ENCODE assay signal across 29 cellular contexts in genomic region chr12:9122166-9122609, GRCh38. TPM values are rescaled to one million over a fixed set of nuclear protein-coding genes. Genes with fewer than 3 reads are reported as not detected.
DNase-seq lines count a peak whose midpoint lies in the region; ATAC-seq, FAIRE-seq and TF ChIP-seq lines count a peak whose summit lies in the region.
"Had no signal": no experiment of that assay in that cellular context is flagged by ENCODE, and none has a peak within 500 bp of the region (broad histone marks: within the 10 kb centered on the region; RNA-seq: fewer than 3 reads in every experiment).

No MANE protein-coding gene starts in this region.

- H3K4me3 ChIP-seq in HepG2 (replicated peaks in 1 of 3; ENCODE audit: insufficient read depth in 1 of 3, low read depth in 2 of 3, low read length in 3 of 3) (peak overlapping the region in 1 of 3 experiments; percentile 14; a peak in 1 of 6 replicates), thoracic aorta (peak overlapping the region; percentile 54)
- H3K4me3 ChIP-seq: BLaER1, PC-9 had no signal

- TF ChIP-seq CTCF in VCaP (conservative IDR thresholded peaks at IDR 0.05) (no peak), HepG2 (CRISPR knock-in tag; IDR thresholded peaks at IDR 0.05) (no peak), thoracic aorta (IDR thresholded peaks at IDR 0.05) (no peak)

- peak; percentile 17 for DNase-seq in COLO829 (ENCODE audit: low spot score)
- DNase-seq in HepG2 (ENCODE audit: low spot score) = peak; percentile 99
- no peak for DNase-seq in thoracic aorta (ENCODE audit: low spot score)
- no peak for DNase-seq in UCSD-AML1 (lab: John Stamatoyannopoulos, UW; ENCODE audit: unreplicated experiment)
- DNase-seq: activated CD4-positive, alpha-beta T cell treated with anti-CD3 and anti-CD28 coated beads for 48 hours; activated gamma-delta T cell treated with Interleukin-2 at 50 U/mL for 16 hours; activated naive CD8-positive, alpha-beta T cell treated with anti-CD3 and anti-CD28 coated beads, Interleukin-2, amount 50 U/mL, for 24 hours; activated T-cell treated with anti-CD3 and anti-CD28 coated beads, Interleukin-2, amount 50 U/mL, for 4 hours; cerebellar nuclear complex; dorsolateral prefrontal cortex; GF-D8; GOT3; HFFc6; Kasumi-1; kidney; MV-4-11; NCI-H2029; NCI-H526; NK-92 treated with Interleukin-12 subunit alpha and Interleukin-12 subunit beta, amount 100 ng/mL, for 24 hours; PC-9; Right ventricle myocardium superior; stimulated activated naive B cell treated with anti-CD40 and anti-IgM and Interleukin-4, amounts not matched to agents 10 μg/mL and 1 μg/mL and 100 μg/mL, for 72 hours had no signal

- CTCF ChIA-PET in HepG2 (lab: Yijun Ruan, JAX; ENCODE audit: low intra/inter-chr PET ratio, low total read pairs) = no interaction called here

- in situ Hi-C loops in HepG2 (cut with HindIII; ENCODE audit: extremely low pct_ligation_motif_present, low pct_unique_long_range_greater_than_20kb) = no loop called here

- peak; percentile 82 to 99; a peak in 3 of 4 replicates for TF ChIP-seq EP300 in HepG2 (IDR thresholded peaks at IDR 0.05; ENCODE audit: low read depth in 2 of 2, low read length in 2 of 2)
- peak; percentile 98 for TF ChIP-seq EP300 in HepG2 (CRISPR knock-in tag; IDR thresholded peaks at IDR 0.05; ENCODE audit: borderline replicate concordance)

- peak overlapping the region; percentile 59 for H3K4me2 ChIP-seq in HepG2 (ENCODE audit: low read depth, low read length)
- H3K4me2 ChIP-seq: BLaER1, PC-9 had no signal

- H3K4me1 ChIP-seq in HepG2 (ENCODE audit: insufficient read depth, low read length) = peaks cover 87% of the 10 kb centered on the region
- H3K4me1 ChIP-seq in thoracic aorta (ENCODE audit: control insufficient read depth in 1 of 2, low read depth in 2 of 2) = peaks cover 30 to 51% of the 10 kb centered on the region in 2 donors

- H3K36me3 ChIP-seq in HepG2 (replicated peaks in 1 of 2; ENCODE audit: control insufficient read depth in 1 of 2, insufficient read depth in 2 of 2, low read length in 2 of 2) = no peaks in the 10 kb centered on the region
- H3K36me3 ChIP-seq in thoracic aorta = no peaks in the 10 kb centered on the region
- H3K36me3 ChIP-seq: BLaER1 had no signal

- BruUV-seq in HepG2 (replicated peaks; lab: Mats Ljungman, UMichigan) = no TSS peak

- H2AFZ ChIP-seq in HepG2 (ENCODE audit: low read length) = no peak overlapping the region
- H2AFZ ChIP-seq: PC-9 had no signal

- ATAC-seq in HepG2 (peak; percentile 93), thoracic aorta (ENCODE audit: insufficient number of reproducible peaks, low FRiP score, low read depth) (no peak), GM18867 (IDR thresholded peaks at IDR 0.05; ENCODE audit: unreplicated experiment) (no peak), HG03196 (IDR thresholded peaks at IDR 0.05; ENCODE audit: unreplicated experiment) (no peak), GM21423 (IDR thresholded peaks at IDR 0.05; ENCODE audit: unreplicated experiment) (no peak)
- ATAC-seq: activated naive CD8-positive, alpha-beta T cell treated with anti-CD3 and anti-CD28 coated beads, Interleukin-2, amount 50 U/mL, for 24 hours; activated T-cell treated with anti-CD3 and anti-CD28 coated beads, Interleukin-2, amount 50 U/mL, for 4 hours; stimulated activated naive B cell treated with anti-CD40 and anti-IgM and Interleukin-4, amounts not matched to agents 10 μg/mL and 1 μg/mL and 100 μg/mL, for 72 hours had no signal

- FAIRE-seq in HepG2 (lab: Jason Lieb, UNC) = peak; percentile 99
- FAIRE-seq: GM18507 had no signal

- 1% methylated on average over 3 of the region's 3 CpGs for WGBS in HepG2 (ENCODE audit: low lambda C conversion rate)

- intact Hi-C loops in HepG2 (cut with micrococcal nuclease; ENCODE audit: unreplicated experiment) = loop anchor here (1.0 kb wide), 1 partner anchor 10 kb away; no protein-coding TSS in a partner anchor

- H3K27ac ChIP-seq in VCaP (peak overlapping the region; percentile 20; the same call in 1 of the 2 replicates), HepG2 (ENCODE audit: extremely low read length, insufficient read depth, low read length) (peak overlapping the region; percentile 85), thoracic aorta (peak overlapping the region in 1 of 2 donors; percentile 20)
- H3K27ac ChIP-seq: BLaER1, HL-60, PC-9 had no signal

- no peaks in the 10 kb centered on the region for H3K79me2 ChIP-seq in HepG2 (ENCODE audit: insufficient read depth, low read length)

- no peaks in the 10 kb centered on the region for H4K20me1 ChIP-seq in HepG2 (ENCODE audit: insufficient read depth, low read length)
- H4K20me1 ChIP-seq: BLaER1 had no signal

- H3K9me3 ChIP-seq in HepG2 (ENCODE audit: low read length) (no peaks in the 10 kb centered on the region), thoracic aorta (no peaks in the 10 kb centered on the region)
- H3K9me3 ChIP-seq: BLaER1 had no signal

- peak overlapping the region; percentile 42 for H3K9ac ChIP-seq in HepG2 (ENCODE audit: insufficient read depth, low read depth, low read length)
- H3K9ac ChIP-seq: BLaER1 had no signal

- POLR2A ChIA-PET in HepG2 (lab: Yijun Ruan, JAX) = interaction anchor here (0.6 to 1.0 kb wide), 4 partner anchors 9 to 26 kb away, joined by 3 to 14 read pairs (median 12); no protein-coding TSS in a partner anchor

- no peak for TF ChIP-seq RAD21 in HepG2 (CRISPR knock-in tag; IDR thresholded peaks at IDR 0.05)

- H3K27me3 ChIP-seq in HepG2 (ENCODE audit: control insufficient read depth in 1 of 2, insufficient read depth in 2 of 2, low read length in 2 of 2) (no peaks in the 10 kb centered on the region; a peak in 1 of 5 replicates), thoracic aorta (replicated peaks; ENCODE audit: insufficient read depth) (no peaks in the 10 kb centered on the region)
- H3K27me3 ChIP-seq: BLaER1, dorsolateral prefrontal cortex had no signal

- no peak for TF ChIP-seq POLR2A in HepG2 (IDR thresholded peaks at IDR 0.05; ENCODE audit: insufficient read depth in 1 of 2, low read depth in 2 of 2, low read length in 2 of 2)

TF ChIP-seq in HepG2, 621 proteins besides CTCF, POLR2A, EP300 and RAD21 (continues in another document):
- TF ChIP-seq ZNF672 (CRISPR knock-in tag; IDR thresholded peaks at IDR 0.05) = no peak
- peak; percentile 46; the same call in 1 of the 2 replicates for TF ChIP-seq HOXA3 (CRISPR knock-in tag; IDR thresholded peaks at IDR 0.05)
- no peak for TF ChIP-seq GABPA (IDR thresholded peaks at IDR 0.05; ENCODE audit: low read depth, low read length)
- TF ChIP-seq GABPA (CRISPR knock-in tag; IDR thresholded peaks at IDR 0.05; ENCODE audit: low read depth) = peak; percentile 59
- TF ChIP-seq PRDM4 (CRISPR knock-in tag; IDR thresholded peaks at IDR 0.05; ENCODE audit: borderline replicate concordance) = no peak
- TF ChIP-seq ZNF510 (CRISPR knock-in tag; IDR thresholded peaks at IDR 0.05; ENCODE audit: low read depth) = no peak
- TF ChIP-seq GFI1 (CRISPR knock-in tag; IDR thresholded peaks at IDR 0.05; ENCODE audit: borderline replicate concordance) = peak; percentile 54; the same call in 1 of the 2 replicates
- TF ChIP-seq TEAD3 (CRISPR knock-in tag; optimal IDR thresholded peaks at IDR 0.05; ENCODE audit: borderline replicate concordance) = peak; percentile 90
- no peak for TF ChIP-seq HDAC6 (IDR thresholded peaks at IDR 0.05; ENCODE audit: low read depth, low read length)
- peak; percentile 99 for TF ChIP-seq NR2F6 (IDR thresholded peaks at IDR 0.05)
- peak; percentile 93 for TF ChIP-seq NR2F6 (CRISPR knock-in tag; IDR thresholded peaks at IDR 0.05)
- TF ChIP-seq FLYWCH1 (CRISPR knock-in tag; IDR thresholded peaks at IDR 0.05) = no peak
- TF ChIP-seq GATAD2A (CRISPR knock-in tag; IDR thresholded peaks at IDR 0.05) = peak; percentile 86

RNA-seq across cellular contexts. Expression of gene A2M, which starts 6.5 kb away (rescaled TPM):
- 1,675 and 2,807 TPM in 2 replicates for total RNA-seq in HepG2 (2016; rRNA removed; fragmentation: Illumina TruSeq; extraction: Trizol)
- total RNA-seq in HepG2 (2016; cell fraction: cytosol; rRNA removed; fragmentation: Illumina TruSeq; extraction: Trizol; ENCODE audit: low read depth) = 234 and 270 TPM in 2 replicates
- total RNA-seq in HepG2 (2016; cell fraction: insoluble cytoplasmic fraction; rRNA removed; fragmentation: Illumina TruSeq; extraction: Trizol) = 1,476 and 2,691 TPM in 2 replicates
- total RNA-seq in HepG2 (2016; cell fraction: membrane; rRNA removed; fragmentation: Illumina TruSeq; extraction: Trizol) = 813 and 957 TPM in 2 replicates
- 2,507 and 2,973 TPM in 2 replicates for total RNA-seq in HepG2 (2016; cell fraction: nucleus; rRNA removed; fragmentation: Illumina TruSeq; extraction: Trizol)
- polyA plus RNA-seq in HepG2 (2011; rRNA removed) = 6,551 and 8,760 TPM in 2 replicates
- 4,485 and 9,624 TPM in 2 replicates for polyA plus RNA-seq in HepG2 (2011; cell fraction: cytosol; rRNA removed)
- polyA plus RNA-seq in HepG2 (2011; cell fraction: nucleus; rRNA removed) = 2,489 and 3,325 TPM in 2 replicates
- polyA plus RNA-seq in HepG2 (2012) = 4,336 and 6,335 TPM in 2 replicates
- polyA plus RNA-seq in HepG2 (2016; cell fraction: cytosol; fragmentation: Illumina TruSeq; extraction: Trizol; ENCODE audit: low read depth) = 214 and 262 TPM in 2 replicates
- polyA plus RNA-seq in HepG2 (2016; cell fraction: insoluble cytoplasmic fraction; fragmentation: Illumina TruSeq; extraction: Trizol; ENCODE audit: low read depth) = 1,149 and 1,250 TPM in 2 replicates
- polyA plus RNA-seq in HepG2 (2016; cell fraction: membrane; fragmentation: Illumina TruSeq; extraction: Trizol; ENCODE audit: low read depth) = 465 and 618 TPM in 2 replicates
- polyA plus RNA-seq in HepG2 (2016; cell fraction: nucleus; fragmentation: Illumina TruSeq; extraction: Trizol; ENCODE audit: insufficient read depth, low read depth) = 2,564 and 2,683 TPM in 2 replicates
- 3.9 and 4,519 TPM in 2 replicates for polyA minus RNA-seq in HepG2 (2011; rRNA and poly(A)+ RNA removed; ENCODE audit: low replicate concordance)
- polyA minus RNA-seq in HepG2 (2011; cell fraction: cytosol; rRNA and poly(A)+ RNA removed) = 3,071 and 7,219 TPM in 2 replicates
- polyA minus RNA-seq in HepG2 (2011; cell fraction: nucleus; rRNA and poly(A)+ RNA removed) = 2,321 and 4,395 TPM in 2 replicates
- total RNA-seq in thoracic aorta = 1,000 to 10,000 TPM; 1,073 to 1,118 TPM
- total RNA-seq: PC-9 had no signal

Comparison
In these comparisons a context has a peak if more than half of its experiments do, and no peak if none do; other contexts are left out.
1. DNase-seq: peak in COLO829 (single experiment) and HepG2 (single experiment); none in thoracic aorta (single experiment) and UCSD-AML1 (single experiment).